Comparison of ENCODE assay signal across 8 cellular contexts in genomic region chr5:122076669-122077450, GRCh38. TPM values are rescaled to one million over a fixed set of nuclear protein-coding genes. Genes with fewer than 3 reads are reported as not detected.
A peak's percentile ranks its signal among the peaks of the same experiment; 100 is the strongest.
DNase-seq lines count a peak whose midpoint lies in the region; ATAC-seq, FAIRE-seq and TF ChIP-seq lines count a peak whose summit lies in the region.

No MANE protein-coding gene starts in this region.

- in situ Hi-C loops in GM13977 (cut with MboI; ENCODE audit: low pct_unique_long_range_greater_than_20kb, low sequenced_read_pairs, unreplicated experiment), result no loop called here

- H3K27ac ChIP-seq in body of pancreas (peak overlapping the region in 2 of 4 donors; percentile 31 to 48), iPS DF 6.9 (ENCODE audit: low read length) (no peak overlapping the region), rectal smooth muscle tissue (ENCODE audit: low read depth, low read length) (peak overlapping the region; percentile 21)

- H3K9ac ChIP-seq in rectal smooth muscle tissue (ENCODE audit: low read length), result no peak overlapping the region

- peaks cover 25% of the 10 kb centered on the region for H3K4me1 ChIP-seq in body of pancreas
- no peaks in the 10 kb centered on the region for H3K4me1 ChIP-seq in iPS DF 6.9 (ENCODE audit: control insufficient read depth, insufficient read depth, low read length)
- no peaks in the 10 kb centered on the region for H3K4me1 ChIP-seq in rectal smooth muscle tissue (ENCODE audit: control insufficient read depth, insufficient read depth, low read length)

- TF ChIP-seq CTCF in GM13977 (IDR thresholded peaks at IDR 0.05; ENCODE audit: extremely low read depth, insufficient read depth, missing control alignments) (peak; percentile 85), body of pancreas (IDR thresholded peaks at IDR 0.05) (peak; percentile 51 to 63 (median 55))

- H3K4me3 ChIP-seq in body of pancreas (peak overlapping the region in 1 of 2 donors; percentile 17), iPS DF 6.9 (ENCODE audit: low read length) (peak overlapping the region; percentile 36; the same call in 1 of the 2 replicates), rectal smooth muscle tissue (ENCODE audit: low read length) (peak overlapping the region; percentile 80)

- WGBS in body of pancreas, 2 donors, result 1% methylated on average over 25 to 48 of the region's 48 CpGs
- no CpG with 5 or more reads among the region's 48 CpGs for WGBS in iPS DF 6.9 (ENCODE audit: insufficient coverage, insufficient read length)

- peak; percentile 69 for DNase-seq in AG08396 (ENCODE audit: low spot score)
- DNase-seq in GM13977 (ENCODE audit: low spot score), result peak; percentile 51
- DNase-seq in HPDE6-E6E7 (ENCODE audit: extremely low spot score), result peak; percentile 51
- peak; percentile 40 for DNase-seq in RCC 7860 (ENCODE audit: low spot score)
- DNase-seq in body of pancreas, result peak; percentile 73 to 81 (median 76)
- peak; percentile 54 for DNase-seq in iPS DF 6.9 (ENCODE audit: low read depth, low spot score)

- FAIRE-seq in RCC 7860 (lab: Jason Lieb, UNC), result no peak

- H3K27me3 ChIP-seq in body of pancreas, result no peaks in the 10 kb centered on the region
- peaks cover 15% of the 10 kb centered on the region; the same call in 1 of the 2 replicates for H3K27me3 ChIP-seq in iPS DF 6.9 (ENCODE audit: control insufficient read depth, insufficient read depth, low read length)
- no peaks in the 10 kb centered on the region for H3K27me3 ChIP-seq in rectal smooth muscle tissue (ENCODE audit: control insufficient read depth, insufficient read depth, low read length)

- no peaks in the 10 kb centered on the region for H3K9me3 ChIP-seq in body of pancreas
- no peaks in the 10 kb centered on the region for H3K9me3 ChIP-seq in iPS DF 6.9 (ENCODE audit: control insufficient read depth, insufficient read depth, low read length)

- peak; percentile 78 for ATAC-seq in body of pancreas
- ATAC-seq in GM19023 (IDR thresholded peaks at IDR 0.05; ENCODE audit: unreplicated experiment), result no peak

- intact Hi-C loops in body of pancreas (cut with DNase I), result no loop called here

- no peaks in the 10 kb centered on the region for H3K36me3 ChIP-seq in body of pancreas (replicated peaks in 1 of 2; ENCODE audit: insufficient read depth in 1 of 2, low read depth in 2 of 2)
- H3K36me3 ChIP-seq in iPS DF 6.9 (ENCODE audit: control insufficient read depth, insufficient read depth, low read length), result no peaks in the 10 kb centered on the region
- H3K36me3 ChIP-seq in rectal smooth muscle tissue (ENCODE audit: control insufficient read depth, insufficient read depth, low read length), result no peaks in the 10 kb centered on the region

- TF ChIP-seq POLR2A in body of pancreas (IDR thresholded peaks at IDR 0.05), result no peak

RNA-seq across cellular contexts. Expression of gene LOX, which starts 1.2 kb away (rescaled TPM):
- 10 to 100 TPM in 1 of 2 donors, 1 to 10 TPM in 1; 6.6 to 14.0 TPM for total RNA-seq in body of pancreas

RNA-seq across cellular contexts. Expression of gene ZNF474, which starts 52.5 kb away (rescaled TPM):
- not detected for total RNA-seq in body of pancreas
